In genomic region chr18:23137788-23138216, GRCh38 we compare ENCODE assay signal across 10 cellular contexts. TPM values are rescaled to one million over a fixed set of nuclear protein-coding genes. Genes with fewer than 3 reads are reported as not detected.
DNase-seq lines count a peak whose midpoint lies in the region; TF ChIP-seq lines count a peak whose summit lies in the region.
"Had no signal": no experiment of that assay in that cellular context is flagged by ENCODE, and none has a peak within 500 bp of the region (broad histone marks: within the 10 kb centered on the region; RNA-seq: fewer than 3 reads in every experiment).

No MANE protein-coding gene starts in this region.

- H3K9me3 ChIP-seq in DOHH2 (ENCODE audit: control insufficient read depth, insufficient read depth, low read length) (no peaks in the 10 kb centered on the region), osteoblast (ENCODE audit: low read depth, low read length) (no peaks in the 10 kb centered on the region), WERI-Rb-1 (ENCODE audit: severe bottlenecking) (no peaks in the 10 kb centered on the region)

- peaks cover 31% of the 10 kb centered on the region for H3K4me1 ChIP-seq in DOHH2 (ENCODE audit: control insufficient read depth, low read length)
- H3K4me1 ChIP-seq in osteoblast (ENCODE audit: insufficient read depth, low read length), result peaks cover 25% of the 10 kb centered on the region

- POLR2A ChIA-PET in GM10248 (lab: Yijun Ruan, JAX), result no interaction called here

- H3K36me3 ChIP-seq in DOHH2 (ENCODE audit: control insufficient read depth, low read length) (no peaks in the 10 kb centered on the region), osteoblast (ENCODE audit: insufficient read depth, low read length) (no peaks in the 10 kb centered on the region), WERI-Rb-1 (no peaks in the 10 kb centered on the region)

- peaks cover 36% of the 10 kb centered on the region for H3K27me3 ChIP-seq in DOHH2 (ENCODE audit: control insufficient read depth, low read length)
- H3K27me3 ChIP-seq in osteoblast (ENCODE audit: insufficient read depth, low read length), result no peaks in the 10 kb centered on the region
- peaks cover 8% of the 10 kb centered on the region for H3K27me3 ChIP-seq in WERI-Rb-1 (ENCODE audit: insufficient read depth, low read depth, severe bottlenecking)

- no peaks in the 10 kb centered on the region for H3K79me2 ChIP-seq in DOHH2 (ENCODE audit: control insufficient read depth, low read length)
- peaks cover 63% of the 10 kb centered on the region for H3K79me2 ChIP-seq in osteoblast (ENCODE audit: insufficient read depth, low read length)

- H3K27ac ChIP-seq in DOHH2 (ENCODE audit: low read depth, low read length), result no peak overlapping the region
- no peak overlapping the region for H3K27ac ChIP-seq in osteoblast (ENCODE audit: low read depth, low read length)
- H3K27ac ChIP-seq in WERI-Rb-1, result no peak overlapping the region

- no peak overlapping the region for H3K4me3 ChIP-seq in DOHH2 (ENCODE audit: low read length)
- peak overlapping the region; percentile 82 for H3K4me3 ChIP-seq in osteoblast (ENCODE audit: insufficient read depth, low read length)
- H3K4me3 ChIP-seq in WERI-Rb-1 (ENCODE audit: low read depth, low read length), result no peak overlapping the region

- peak; percentile 65 for DNase-seq in NCI-H510A (lab: John Stamatoyannopoulos, UW)
- DNase-seq in epidermal melanocyte (ENCODE audit: insufficient read length, low spot score), result peak; percentile 33
- no peak for DNase-seq in osteoblast (ENCODE audit: insufficient read length, low spot score, missing footprints)
- DNase-seq in EL, result no peak
- DNase-seq in GM10248 (ENCODE audit: extremely low spot score), result no peak
- DNase-seq in WERI-Rb-1, result no peak
- no peak for DNase-seq in medulla oblongata (ENCODE audit: extremely low spot score)
- DNase-seq: activated CD4-positive, alpha-beta memory T cell treated with anti-CD3 and anti-CD28 coated beads, Interleukin-2, amount 10 ng/mL, durations not matched to agents 7 days and 5 days; KG1 had no signal

- CTCF ChIA-PET in GM10248 (lab: Yijun Ruan, JAX), result interaction anchor here (1.1 to 2.6 kb wide), 8 partner anchors 9 to 274 kb away, joined by 3 to 8 read pairs (median 4); no protein-coding TSS in a partner anchor

- no peak for TF ChIP-seq CTCF in DOHH2 (IDR thresholded peaks at IDR 0.05; ENCODE audit: low read depth, low read length, poor library complexity, severe bottlenecking)
- no peak for TF ChIP-seq CTCF in osteoblast (IDR thresholded peaks at IDR 0.05; ENCODE audit: extremely low read depth, low read depth, low read length)
- no peak for TF ChIP-seq CTCF in GM10248 (IDR thresholded peaks at IDR 0.05; ENCODE audit: control extremely low read depth, extremely low read depth, low read depth, missing control alignments)
- no peak for TF ChIP-seq CTCF in WERI-Rb-1 (IDR thresholded peaks at IDR 0.05; ENCODE audit: low read depth, low read length)

- H3F3A ChIP-seq in DOHH2 (ENCODE audit: control insufficient read depth, insufficient read depth), result peaks cover 8% of the 10 kb centered on the region

- H3K9me2 ChIP-seq in DOHH2 (replicated peaks; ENCODE audit: control insufficient read depth, low read length), result no peaks in the 10 kb centered on the region

- H3K4me2 ChIP-seq in DOHH2 (ENCODE audit: low read length) (peak overlapping the region; percentile 46), osteoblast (ENCODE audit: insufficient read depth, low read length) (peak overlapping the region; percentile 86)

- H2AFZ ChIP-seq in osteoblast (ENCODE audit: low read length), result no peak overlapping the region

- H4K20me1 ChIP-seq in DOHH2 (ENCODE audit: control insufficient read depth, insufficient read depth, low read depth, low read length), result no peaks in the 10 kb centered on the region
- peaks cover 35% of the 10 kb centered on the region for H4K20me1 ChIP-seq in osteoblast (ENCODE audit: insufficient read depth, low read length)

RNA-seq across cellular contexts. Expression of gene CABLES1, which starts 2.5 kb away (rescaled TPM):
- total RNA-seq in osteoblast, result 13.0 and 16.8 TPM in 2 replicates

Comparison
In these comparisons a context has a peak if more than half of its experiments do, and no peak if none do; other contexts are left out.
1. DNase-seq: peak in NCI-H510A (single experiment) and epidermal melanocyte (single experiment); none in osteoblast (single experiment), EL (single experiment), GM10248 (single experiment), WERI-Rb-1 (single experiment) and medulla oblongata (single experiment).